In genomic region chr3:25831578-25831977, GRCh38 we compare ENCODE assay signal across 8 cellular contexts. TPM values are rescaled to one million over a fixed set of nuclear protein-coding genes. Genes with fewer than 3 reads are reported as not detected.
DNase-seq lines count a peak whose midpoint lies in the region; ATAC-seq and TF ChIP-seq lines count a peak whose summit lies in the region.

No MANE protein-coding gene starts in this region.

- TF ChIP-seq CTCF in GM10248 (IDR thresholded peaks at IDR 0.05; ENCODE audit: control extremely low read depth, extremely low read depth, low read depth, missing control alignments), result peak; percentile 28
- TF ChIP-seq CTCF in LNCaP clone FGC (IDR thresholded peaks at IDR 0.05; ENCODE audit: control insufficient read depth, extremely low read depth, insufficient read depth), result peak; percentile 53
- peak; percentile 40 to 48 (median 40) for TF ChIP-seq CTCF in nephron (IDR thresholded peaks at IDR 0.05; ENCODE audit: unreplicated experiment in 3 of 3)
- TF ChIP-seq CTCF in activated CD8-positive, alpha-beta T cell treated with anti-CD3 and anti-CD28 coated beads for 36 hours (IDR thresholded peaks at IDR 0.05), result no peak

- no peak for ATAC-seq in HG03095 (IDR thresholded peaks at IDR 0.05; ENCODE audit: unreplicated experiment)
- ATAC-seq in activated CD8-positive, alpha-beta T cell treated with anti-CD3 and anti-CD28 coated beads for 36 hours, result no peak

- POLR2A ChIA-PET in GM10248 (lab: Yijun Ruan, JAX), result no interaction called here
- POLR2A ChIA-PET in activated CD8-positive, alpha-beta T cell treated with anti-CD3 and anti-CD28 coated beads for 36 hours (lab: Charles Lee), result interaction anchor here (1.0 kb wide), 1 partner anchor 184 kb away, joined by 3 read pairs; no protein-coding TSS in a partner anchor

- H3K4me3 ChIP-seq in LNCaP clone FGC (ENCODE audit: low read depth, low read length), result no peak overlapping the region

- intact Hi-C loops in activated CD8-positive, alpha-beta T cell treated with anti-CD3 and anti-CD28 coated beads for 36 hours (cut with micrococcal nuclease), result no loop called here

- DNase-seq in GM10248 (ENCODE audit: extremely low spot score) (no peak), LNCaP clone FGC (ENCODE audit: low read depth) (no peak), astrocyte of the hippocampus (ENCODE audit: low read depth, low spot score) (peak; percentile 59), substantia nigra (lab: John Stamatoyannopoulos, UW) (no peak)
- no peak for DNase-seq in activated CD8-positive, alpha-beta T cell treated with anti-CD3 and anti-CD28 coated beads for 36 hours
- no peak for DNase-seq in activated naive CD4-positive, alpha-beta T cell treated with anti-CD3 and anti-CD28 coated beads, Interleukin-2, amount 50 U/mL, for 16 hours

- no peak overlapping the region for H3K4me3 Mint-ChIP-seq in nephron
- H3K4me3 Mint-ChIP-seq in activated CD8-positive, alpha-beta T cell treated with anti-CD3 and anti-CD28 coated beads for 36 hours, result no peak overlapping the region

- H3K9me3 Mint-ChIP-seq in nephron, result peaks cover 2% of the 10 kb centered on the region
- no peaks in the 10 kb centered on the region for H3K9me3 Mint-ChIP-seq in activated CD8-positive, alpha-beta T cell treated with anti-CD3 and anti-CD28 coated beads for 36 hours

- H3K27ac ChIP-seq in substantia nigra (ENCODE audit: low read depth, low read length, poor library complexity, severe bottlenecking), result no peak overlapping the region

- H3K36me3 Mint-ChIP-seq in nephron (ENCODE audit: low read depth), result no peaks in the 10 kb centered on the region
- no peaks in the 10 kb centered on the region for H3K36me3 Mint-ChIP-seq in activated CD8-positive, alpha-beta T cell treated with anti-CD3 and anti-CD28 coated beads for 36 hours (ENCODE audit: low read depth)

- H3K27me3 Mint-ChIP-seq in nephron (ENCODE audit: low read depth), result no peaks in the 10 kb centered on the region
- H3K27me3 Mint-ChIP-seq in activated CD8-positive, alpha-beta T cell treated with anti-CD3 and anti-CD28 coated beads for 36 hours, result peaks cover 10% of the 10 kb centered on the region

- peaks cover 13% of the 10 kb centered on the region for H3K4me1 Mint-ChIP-seq in nephron
- peaks cover under 1% of the 10 kb centered on the region for H3K4me1 Mint-ChIP-seq in activated CD8-positive, alpha-beta T cell treated with anti-CD3 and anti-CD28 coated beads for 36 hours (ENCODE audit: low read depth)

- CTCF ChIA-PET in GM10248 (lab: Yijun Ruan, JAX), result interaction anchor here (1.3 to 2.5 kb wide), 5 partner anchors 15 to 183 kb away, joined by 3 to 19 read pairs (median 5); no protein-coding TSS in a partner anchor
- CTCF ChIA-PET in activated CD8-positive, alpha-beta T cell treated with anti-CD3 and anti-CD28 coated beads for 36 hours (lab: Charles Lee), result interaction anchor here (1.0 to 2.5 kb wide), 3 partner anchors 23 to 183 kb away, joined by 4 to 9 read pairs (median 8); no protein-coding TSS in a partner anchor

- H3K27ac Mint-ChIP-seq in nephron, result peak overlapping the region in 2 of 3 experiments; percentile 6 to 8
- no peak overlapping the region for H3K27ac Mint-ChIP-seq in activated CD8-positive, alpha-beta T cell treated with anti-CD3 and anti-CD28 coated beads for 36 hours

RNA-seq across cellular contexts. Expression of gene OXSM, which starts 41.7 kb away (rescaled TPM):
- 10 to 100 TPM; 18.8 to 20.9 TPM for total RNA-seq in activated CD8-positive, alpha-beta T cell treated with anti-CD3 and anti-CD28 coated beads for 36 hours

RNA-seq across cellular contexts. Expression of gene NGLY1, which starts 48.3 kb away (rescaled TPM):
- total RNA-seq in activated CD8-positive, alpha-beta T cell treated with anti-CD3 and anti-CD28 coated beads for 36 hours, result 100 to 1,000 TPM; 142 to 146 TPM
